Comparison of ENCODE assay signal across 8 cellular contexts in genomic region chr2:95526360-95527341, GRCh38. TPM values are rescaled to one million over a fixed set of nuclear protein-coding genes. Genes with fewer than 3 reads are reported as not detected.
DNase-seq lines count a peak whose midpoint lies in the region; ATAC-seq and TF ChIP-seq lines count a peak whose summit lies in the region.

No MANE protein-coding gene starts in this region.

- no peaks in the 10 kb centered on the region for H3K9me3 ChIP-seq in suprapubic skin

- H3K36me3 Mint-ChIP-seq in neural crest cell (ENCODE audit: low read depth): no peaks in the 10 kb centered on the region

- H3K27ac Mint-ChIP-seq in neural crest cell (ENCODE audit: unreplicated experiment): peak overlapping the region; percentile 12

- peak; percentile 48 for ATAC-seq in HG02571 (IDR thresholded peaks at IDR 0.05; ENCODE audit: unreplicated experiment)

- H3K4me1 ChIP-seq in suprapubic skin: peaks cover 22% of the 10 kb centered on the region

- H3K4me3 ChIP-seq in GM06990 (replicated peaks; ENCODE audit: low read depth, low read length): peak overlapping the region; percentile 87
- peak overlapping the region; percentile 93 for H3K4me3 ChIP-seq in epithelial cell of proximal tubule (ENCODE audit: low read depth, low read length)
- peak overlapping the region; percentile 74 for H3K4me3 ChIP-seq in suprapubic skin

- no peak for TF ChIP-seq POLR2A in suprapubic skin (IDR thresholded peaks at IDR 0.05)

- no peak for TF ChIP-seq EP300 in suprapubic skin (IDR thresholded peaks at IDR 0.05)

- no peak overlapping the region for H3K4me3 Mint-ChIP-seq in neural crest cell

- DNase-seq in GM06990 (ENCODE audit: extremely low read depth, insufficient read length) (peak; percentile 82), NCI-H2227 (lab: John Stamatoyannopoulos, UW; ENCODE audit: unreplicated experiment) (peak; percentile 77), epithelial cell of proximal tubule (ENCODE audit: low read depth) (no peak), neural crest cell (ENCODE audit: low read depth, low spot score) (no peak), suprapubic skin (ENCODE audit: low spot score in 2 of 2) (peak in 1 of 2 donors; percentile 71), KBM-7 (no peak)
- peak; percentile 83 for DNase-seq in activated CD8-positive, alpha-beta memory T cell treated with anti-CD3 and anti-CD28 coated beads, Interleukin-2, amount 50 U/mL, for 48 hours

- peak overlapping the region; percentile 65 for H3K27ac ChIP-seq in suprapubic skin

- H3K4me1 Mint-ChIP-seq in neural crest cell: no peaks in the 10 kb centered on the region

- no peaks in the 10 kb centered on the region for H3K9me3 Mint-ChIP-seq in neural crest cell

- TF ChIP-seq CTCF in GM06990 (IDR thresholded peaks at IDR 0.05; ENCODE audit: insufficient read depth, low read length, poor library complexity, severe bottlenecking) (peak; percentile 24), epithelial cell of proximal tubule (conservative IDR thresholded peaks at IDR 0.05; ENCODE audit: low read depth, low read length) (peak; percentile 35), neural crest cell (conservative IDR thresholded peaks at IDR 0.05) (no peak), suprapubic skin (IDR thresholded peaks at IDR 0.05) (peak in 1 of 2 donors; percentile 12)

- H3K27me3 Mint-ChIP-seq in neural crest cell (ENCODE audit: low read depth): no peaks in the 10 kb centered on the region

- H3K27me3 ChIP-seq in GM06990 (replicated peaks; ENCODE audit: control insufficient read depth, insufficient read depth, low read length) (no peaks in the 10 kb centered on the region), suprapubic skin (no peaks in the 10 kb centered on the region)

- peaks cover 8% of the 10 kb centered on the region for H3K36me3 ChIP-seq in GM06990 (ENCODE audit: control insufficient read depth, insufficient read depth, low read length)
- H3K36me3 ChIP-seq in suprapubic skin: peaks cover 13% of the 10 kb centered on the region

- WGBS in suprapubic skin: 3% methylated on average over 37 of the region's 84 CpGs

- in situ Hi-C loops in KBM-7 (cut with MboI; ENCODE audit: low pct_unique_long_range_greater_than_20kb, low sequenced_read_pairs): no loop called here

RNA-seq across cellular contexts. Expression of gene TRIM43B, which starts 42.1 kb away (rescaled TPM):
- total RNA-seq in epithelial cell of proximal tubule: not detected in 2 replicates
- total RNA-seq in neural crest cell: not detected in 2 replicates
- not detected for total RNA-seq in suprapubic skin

Comparison
In these comparisons a context has a peak if more than half of its experiments do, and no peak if none do; other contexts are left out.
1. DNase-seq: peak in GM06990 (single experiment), NCI-H2227 (single experiment) and activated CD8-positive, alpha-beta memory T cell treated with anti-CD3 and anti-CD28 coated beads, Interleukin-2, amount 50 U/mL, for 48 hours (single experiment); none in epithelial cell of proximal tubule (single experiment), neural crest cell (single experiment) and KBM-7 (single experiment).
2. Peak in every context shown above with its lines, with median percentiles within 50 percentile points of each other: H3K4me3 ChIP-seq.